Comparison of ENCODE assay signal across 10 cellular contexts in the genomic region with DNA sequence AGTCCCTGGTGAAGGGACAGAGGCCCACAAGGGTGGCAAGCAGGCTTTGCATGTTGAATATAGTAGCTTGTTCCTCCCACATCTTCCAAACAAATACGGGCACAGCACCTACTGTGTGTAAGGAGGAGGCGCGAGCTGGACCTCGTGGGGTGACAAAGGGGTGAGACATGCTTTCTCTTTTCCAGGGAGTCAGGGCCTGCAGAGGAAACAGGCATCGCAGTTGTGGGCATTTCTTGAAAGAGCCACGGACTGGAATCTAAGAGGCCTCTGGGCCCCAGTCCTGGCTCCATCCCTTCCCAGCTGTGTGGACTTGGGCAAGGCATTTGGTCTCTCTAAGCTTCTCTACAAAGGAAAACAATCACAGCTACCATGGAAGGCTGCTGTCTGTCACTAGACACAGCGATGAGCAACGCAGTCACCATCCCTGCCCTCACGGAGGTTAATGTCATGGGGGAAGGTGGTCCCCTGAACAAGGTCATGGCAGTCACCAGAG. TPM values are rescaled to one million over a fixed set of nuclear protein-coding genes. Genes with fewer than 3 reads are reported as not detected.
DNase-seq lines count a peak whose midpoint lies in the region; ATAC-seq lines count a peak whose summit lies in the region.
"Had no signal": no experiment of that assay in that cellular context is flagged by ENCODE, and none has a peak within 500 bp of the region (broad histone marks: within the 10 kb centered on the region; RNA-seq: fewer than 3 reads in every experiment).

No MANE protein-coding gene starts in this region.

- no peak overlapping the region for H3K4me3 ChIP-seq in ectodermal cell (ENCODE audit: insufficient read depth, low read depth, low read length)
- no peak overlapping the region for H3K4me3 ChIP-seq in mesodermal cell (ENCODE audit: extremely low read depth, insufficient read depth, low read length, poor library complexity, severe bottlenecking)
- no peak overlapping the region for H3K4me3 ChIP-seq in stomach smooth muscle (ENCODE audit: low read length in 2 of 2)

- no peak overlapping the region for H3K27ac Mint-ChIP-seq in activated CD8-positive, alpha-beta memory T cell treated with anti-CD3 and anti-CD28 coated beads, Interleukin-2, amount 10 ng/mL, durations not matched to agents 7 days and 5 days
- H3K27ac Mint-ChIP-seq: CD4-positive, alpha-beta memory T cell had no signal

- DNase-seq in HuH-7.5 (ENCODE audit: low spot score): peak; percentile 3
- no peak for DNase-seq in H4 (ENCODE audit: low spot score)
- no peak for DNase-seq in activated CD8-positive, alpha-beta memory T cell treated with anti-CD3 and anti-CD28 coated beads, Interleukin-2, amount 10 ng/mL, durations not matched to agents 7 days and 5 days
- no peak for DNase-seq in putamen (ENCODE audit: low spot score)
- no peak for DNase-seq in cerebellum (ENCODE audit: low spot score)
- DNase-seq: CD4-positive, alpha-beta memory T cell had no signal

- peaks cover 39% of the 10 kb centered on the region for H3K4me1 ChIP-seq in ectodermal cell (ENCODE audit: control insufficient read depth, insufficient read depth, low read length)
- peaks cover 48% of the 10 kb centered on the region for H3K4me1 ChIP-seq in mesodermal cell (ENCODE audit: control insufficient read depth, insufficient read depth, low read length, poor library complexity, severe bottlenecking)
- H3K4me1 ChIP-seq in stomach smooth muscle (ENCODE audit: control insufficient read depth, insufficient read depth, low read length): peaks cover 35% of the 10 kb centered on the region

- ATAC-seq in activated CD8-positive, alpha-beta memory T cell treated with anti-CD3 and anti-CD28 coated beads, Interleukin-2, amount 10 ng/mL, durations not matched to agents 7 days and 5 days: no peak

- H3K36me3 ChIP-seq in ectodermal cell (ENCODE audit: control insufficient read depth, insufficient read depth, low read length) (no peaks in the 10 kb centered on the region), mesodermal cell (ENCODE audit: control insufficient read depth, insufficient read depth, low read length) (no peaks in the 10 kb centered on the region), stomach smooth muscle (ENCODE audit: control insufficient read depth in 2 of 2, insufficient read depth in 2 of 2, low read length in 2 of 2) (no peaks in the 10 kb centered on the region)

- no peaks in the 10 kb centered on the region for H3K36me3 Mint-ChIP-seq in activated CD8-positive, alpha-beta memory T cell treated with anti-CD3 and anti-CD28 coated beads, Interleukin-2, amount 10 ng/mL, durations not matched to agents 7 days and 5 days
- H3K36me3 Mint-ChIP-seq: CD4-positive, alpha-beta memory T cell had no signal

- H3K27me3 ChIP-seq in ectodermal cell (ENCODE audit: control insufficient read depth, insufficient read depth, low read length, poor library complexity, severe bottlenecking) (no peaks in the 10 kb centered on the region), stomach smooth muscle (ENCODE audit: control insufficient read depth in 1 of 2, insufficient read depth in 2 of 2, low read length in 2 of 2) (no peaks in the 10 kb centered on the region)

- H3K9me3 ChIP-seq in ectodermal cell (ENCODE audit: control insufficient read depth, low read length): no peaks in the 10 kb centered on the region
- no peaks in the 10 kb centered on the region for H3K9me3 ChIP-seq in mesodermal cell (ENCODE audit: control insufficient read depth, low read length)
- no peaks in the 10 kb centered on the region for H3K9me3 ChIP-seq in stomach smooth muscle (ENCODE audit: control insufficient read depth in 2 of 2, low read length in 2 of 2)

- peaks cover 10% of the 10 kb centered on the region for H3K4me1 Mint-ChIP-seq in activated CD8-positive, alpha-beta memory T cell treated with anti-CD3 and anti-CD28 coated beads, Interleukin-2, amount 10 ng/mL, durations not matched to agents 7 days and 5 days

- peak overlapping the region in 1 of 2 donors; percentile 48 for H3K9ac ChIP-seq in stomach smooth muscle (ENCODE audit: low read length in 2 of 2)

- H3K27me3 Mint-ChIP-seq in activated CD8-positive, alpha-beta memory T cell treated with anti-CD3 and anti-CD28 coated beads, Interleukin-2, amount 10 ng/mL, durations not matched to agents 7 days and 5 days: peaks cover 20% of the 10 kb centered on the region

- H3K9me3 Mint-ChIP-seq in activated CD8-positive, alpha-beta memory T cell treated with anti-CD3 and anti-CD28 coated beads, Interleukin-2, amount 10 ng/mL, durations not matched to agents 7 days and 5 days (ENCODE audit: low read depth): no peaks in the 10 kb centered on the region

- H3K4me3 Mint-ChIP-seq in activated CD8-positive, alpha-beta memory T cell treated with anti-CD3 and anti-CD28 coated beads, Interleukin-2, amount 10 ng/mL, durations not matched to agents 7 days and 5 days: no peak overlapping the region
- H3K4me3 Mint-ChIP-seq: CD4-positive, alpha-beta memory T cell had no signal

- 86 to 90% methylated on average over 9 of the region's 9 CpGs for WGBS in ectodermal cell, 2 experiments
- 88 to 94% methylated on average over 6 to 8 of the region's 9 CpGs for WGBS in mesodermal cell (ENCODE audit: insufficient coverage in 2 of 2), 2 experiments

- H3K27ac ChIP-seq in ectodermal cell (ENCODE audit: insufficient read depth, low read depth, low read length, poor library complexity, severe bottlenecking) (peak overlapping the region; percentile 60), mesodermal cell (ENCODE audit: low read depth, low read length, severe bottlenecking) (peak overlapping the region; percentile 96), stomach smooth muscle (ENCODE audit: low read length) (peak overlapping the region; percentile 71)

- CTCF ChIA-PET in activated CD8-positive, alpha-beta memory T cell treated with anti-CD3 and anti-CD28 coated beads, Interleukin-2, amount 10 ng/mL, durations not matched to agents 7 days and 5 days (lab: Charles Lee): interaction anchor here (1.3 to 16.7 kb wide), 3 partner anchors 9 to 44 kb away, joined by 4 to 661 read pairs (median 169); partner anchors contain the start of gene CDC42EP1

RNA-seq across cellular contexts. Expression of gene CDC42EP1, which starts 13.0 kb away (rescaled TPM):
- 12.9 TPM for polyA plus RNA-seq in ectodermal cell (2013, experiment 1 of 4)
- polyA plus RNA-seq in ectodermal cell (2013, experiment 2 of 4): 13.4 TPM
- polyA plus RNA-seq in ectodermal cell (2013, experiment 3 of 4): 12.9 TPM
- 13.3 TPM for polyA plus RNA-seq in ectodermal cell (2013, experiment 4 of 4)
- polyA plus RNA-seq in mesodermal cell (2013, experiment 1 of 2): 82.1 TPM
- 64.8 TPM for polyA plus RNA-seq in mesodermal cell (2013, experiment 2 of 2)
- 7.6 and 9.5 TPM in 2 replicates for total RNA-seq in H4 (2014; rRNA removed; shearing (Covaris generic))
- under 1 TPM; 0.42 to 0.47 TPM for total RNA-seq in activated CD8-positive, alpha-beta memory T cell treated with anti-CD3 and anti-CD28 coated beads, Interleukin-2, amount 10 ng/mL, durations not matched to agents 7 days and 5 days
- total RNA-seq in cerebellum: 2.6 TPM
- total RNA-seq: CD4-positive, alpha-beta memory T cell had no signal
- polyA plus RNA-seq: CD4-positive, alpha-beta memory T cell had no signal

RNA-seq across cellular contexts. Expression of gene CARD10, which starts 28.1 kb away (rescaled TPM):
- polyA plus RNA-seq in ectodermal cell (2013, experiment 1 of 4): 2.9 TPM
- 2.9 TPM for polyA plus RNA-seq in ectodermal cell (2013, experiment 2 of 4)
- polyA plus RNA-seq in ectodermal cell (2013, experiment 3 of 4): 3.4 TPM
- polyA plus RNA-seq in ectodermal cell (2013, experiment 4 of 4): 3.8 TPM
- polyA plus RNA-seq in mesodermal cell (2013, experiment 1 of 2): 9.3 TPM
- polyA plus RNA-seq in mesodermal cell (2013, experiment 2 of 2): 7.5 TPM
- 2.8 and 3.9 TPM in 2 replicates for total RNA-seq in H4 (2014; rRNA removed; shearing (Covaris generic))
- under 1 TPM in 1 of 2 experiments, not detected in 1; 0.16 TPM for total RNA-seq in activated CD8-positive, alpha-beta memory T cell treated with anti-CD3 and anti-CD28 coated beads, Interleukin-2, amount 10 ng/mL, durations not matched to agents 7 days and 5 days
- 3.4 TPM for total RNA-seq in cerebellum
- polyA plus RNA-seq: CD4-positive, alpha-beta memory T cell had no signal

RNA-seq across cellular contexts. Expression of gene LGALS2, which starts 32.6 kb away (rescaled TPM):
- polyA plus RNA-seq in ectodermal cell (2013, experiment 1 of 4): not detected
- not detected for polyA plus RNA-seq in ectodermal cell (2013, experiment 2 of 4)
- not detected for polyA plus RNA-seq in ectodermal cell (2013, experiment 3 of 4)
- polyA plus RNA-seq in ectodermal cell (2013, experiment 4 of 4): not detected
- polyA plus RNA-seq in mesodermal cell (2013, experiment 1 of 2): not detected
- not detected for polyA plus RNA-seq in mesodermal cell (2013, experiment 2 of 2)
- total RNA-seq in H4 (2014; rRNA removed; shearing (Covaris generic)): not detected in 2 replicates
- total RNA-seq in activated CD8-positive, alpha-beta memory T cell treated with anti-CD3 and anti-CD28 coated beads, Interleukin-2, amount 10 ng/mL, durations not matched to agents 7 days and 5 days: not detected
- not detected for total RNA-seq in cerebellum
- total RNA-seq: NCI-H460 had no signal
- polyA plus RNA-seq: CD4-positive, alpha-beta memory T cell had no signal
